Comparison of ENCODE assay signal across 1 cellular context in genomic region chr2:152925540-152926448, GRCh38.
TF ChIP-seq lines count a peak whose summit lies in the region.

No MANE protein-coding gene starts in this region.

TF ChIP-seq in WTC11, 78 proteins besides CTCF, POLR2A, EP300 and RAD21 (continued from another document):
- TF ChIP-seq FOXP4 (CRISPR knock-in tag; IDR thresholded peaks at IDR 0.05) = no peak
- TF ChIP-seq ZNF425 (CRISPR knock-in tag; conservative IDR thresholded peaks at IDR 0.05) = no peak
- TF ChIP-seq ERG (CRISPR knock-in tag; IDR thresholded peaks at IDR 0.05) = no peak
- no peak for TF ChIP-seq SMAD3 (CRISPR knock-in tag; IDR thresholded peaks at IDR 0.05; ENCODE audit: borderline replicate concordance)
- no peak for TF ChIP-seq ETV6 (CRISPR knock-in tag; IDR thresholded peaks at IDR 0.05)
